8 cellular contexts compared by ENCODE assay signal in genomic region chr1:8702121-8702520, GRCh38.
DNase-seq lines count a peak whose midpoint lies in the region; ATAC-seq and TF ChIP-seq lines count a peak whose summit lies in the region.

No MANE protein-coding gene starts in this region.

- peak overlapping the region; percentile 1 for H2AFZ ChIP-seq in KMS-11 (ENCODE audit: low read depth)

- no peak; the same call in 1 of the 2 replicates for TF ChIP-seq CTCF in KMS-11 (conservative IDR thresholded peaks at IDR 0.05; ENCODE audit: low read depth, low read length)
- no peak for TF ChIP-seq CTCF in VCaP (conservative IDR thresholded peaks at IDR 0.05)
- TF ChIP-seq CTCF in foreskin keratinocyte (conservative IDR thresholded peaks at IDR 0.05), result no peak
- no peak for TF ChIP-seq CTCF in psoas muscle (IDR thresholded peaks at IDR 0.05)

- H3K27ac ChIP-seq in KMS-11 (peak overlapping the region; percentile 61), VCaP (peak overlapping the region; percentile 100), foreskin keratinocyte (peak overlapping the region; percentile 4), psoas muscle (peak overlapping the region; percentile 85)

- H3K4me1 ChIP-seq in KMS-11 (ENCODE audit: low read depth, poor library complexity, severe bottlenecking), result peaks cover 60% of the 10 kb centered on the region
- peaks cover 22% of the 10 kb centered on the region for H3K4me1 ChIP-seq in foreskin keratinocyte
- peaks cover 55% of the 10 kb centered on the region for H3K4me1 ChIP-seq in psoas muscle

- 12 to 39% (median 26%) methylated on average over 9 of the region's 9 CpGs for WGBS in psoas muscle, 3 donors

- peak overlapping the region; percentile 75 for H3K4me2 ChIP-seq in KMS-11

- no peaks in the 10 kb centered on the region for H3K36me3 ChIP-seq in KMS-11 (ENCODE audit: insufficient read depth)
- H3K36me3 ChIP-seq in psoas muscle (ENCODE audit: insufficient read depth in 1 of 2, low read depth in 1 of 2), result no peaks in the 10 kb centered on the region

- no peak for ATAC-seq in foreskin keratinocyte
- no peak for ATAC-seq in psoas muscle
- ATAC-seq in GM18502 (IDR thresholded peaks at IDR 0.05; ENCODE audit: poor library complexity, unreplicated experiment), result no peak
- no peak for ATAC-seq in HG02623 (IDR thresholded peaks at IDR 0.05; ENCODE audit: unreplicated experiment)
- ATAC-seq in HG02970 (IDR thresholded peaks at IDR 0.05; ENCODE audit: low FRiP score, unreplicated experiment), result no peak

- H3K9ac ChIP-seq in KMS-11, result peak overlapping the region; percentile 83

- H3K4me3 ChIP-seq in KMS-11 (IDR thresholded peaks at IDR 0.05; ENCODE audit: insufficient read depth, low read depth, low read length) (no peak overlapping the region), psoas muscle (peak overlapping the region; percentile 76)

- H3K27me3 ChIP-seq in KMS-11 (ENCODE audit: insufficient read depth, low read depth) (no peaks in the 10 kb centered on the region), foreskin keratinocyte (no peaks in the 10 kb centered on the region), psoas muscle (ENCODE audit: insufficient read depth in 3 of 3, low read length in 2 of 3) (no peaks in the 10 kb centered on the region)

- intact Hi-C loops in psoas muscle (cut with DNase I), result loop anchor here in 1 of 2 donors (2.0 to 5.0 kb wide), 2 partner anchors 35 to 147 kb away; no protein-coding TSS in a partner anchor

- H3K9me3 ChIP-seq in psoas muscle, result no peaks in the 10 kb centered on the region

- H3K79me2 ChIP-seq in KMS-11 (ENCODE audit: insufficient read depth, low read depth), result peaks cover 48% of the 10 kb centered on the region

- H4K20me1 ChIP-seq in KMS-11 (ENCODE audit: insufficient read depth), result no peaks in the 10 kb centered on the region

- DNase-seq in DMS79 treated with DMSO at 0.1 percent for 48 hours (lab: John Stamatoyannopoulos, UW) (peak; percentile 73), foreskin keratinocyte (peak in 1 of 2 donors; percentile 46), psoas muscle (no peak)

Comparison
In these comparisons a context has a peak if more than half of its experiments do, and no peak if none do; other contexts are left out.
1. H3K27ac ChIP-seq: peak in every context shown above with its lines; median percentile 100 in VCaP; 85 in psoas muscle; 61 in KMS-11; 4 in foreskin keratinocyte.